2 cellular contexts compared by ENCODE assay signal in the genomic region with DNA sequence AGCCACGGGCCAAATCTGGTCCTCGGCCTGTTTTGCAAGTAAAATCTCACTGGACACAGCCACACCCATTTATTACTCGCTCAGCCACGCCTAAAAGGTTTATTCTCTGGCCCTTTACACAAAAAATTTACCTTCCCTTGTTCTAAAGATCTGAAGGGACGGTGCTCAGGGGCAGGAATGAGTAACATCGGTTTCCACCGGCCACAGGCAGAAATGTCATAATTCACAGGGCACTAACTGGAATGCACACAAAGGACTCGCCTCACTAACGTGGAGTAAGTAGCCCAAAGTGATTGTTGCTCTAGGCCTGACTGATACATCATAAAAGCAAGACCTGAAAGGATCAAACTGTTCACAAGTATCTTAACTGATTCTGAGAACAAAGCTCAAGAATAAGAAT.
TF ChIP-seq lines count a peak whose summit lies in the region.

No MANE protein-coding gene starts in this region.

TF ChIP-seq in K562, 482 proteins besides CTCF, POLR2A, EP300 and RAD21:
- TF ChIP-seq HMBOX1 (IDR thresholded peaks at IDR 0.05) (no peak), CHD4 (IDR thresholded peaks at IDR 0.05; ENCODE audit: insufficient read depth, insufficient replicate concordance, low read depth, low read length, poor library complexity, severe bottlenecking) (no peak), RHOXF2B (CRISPR knock-in tag; conservative IDR thresholded peaks at IDR 0.05) (no peak), SNRNP70 (optimal IDR thresholded peaks at IDR 0.05; ENCODE audit: low read depth, low read length) (no peak), SRSF7 (optimal IDR thresholded peaks at IDR 0.05; ENCODE audit: low read depth, low read length) (no peak), E2F8 (IDR thresholded peaks at IDR 0.05; ENCODE audit: low read depth, partially characterized antibody) (no peak), ELK1 (CRISPR knock-in tag; IDR thresholded peaks at IDR 0.05) (no peak)
- TF ChIP-seq, protein P1, sequence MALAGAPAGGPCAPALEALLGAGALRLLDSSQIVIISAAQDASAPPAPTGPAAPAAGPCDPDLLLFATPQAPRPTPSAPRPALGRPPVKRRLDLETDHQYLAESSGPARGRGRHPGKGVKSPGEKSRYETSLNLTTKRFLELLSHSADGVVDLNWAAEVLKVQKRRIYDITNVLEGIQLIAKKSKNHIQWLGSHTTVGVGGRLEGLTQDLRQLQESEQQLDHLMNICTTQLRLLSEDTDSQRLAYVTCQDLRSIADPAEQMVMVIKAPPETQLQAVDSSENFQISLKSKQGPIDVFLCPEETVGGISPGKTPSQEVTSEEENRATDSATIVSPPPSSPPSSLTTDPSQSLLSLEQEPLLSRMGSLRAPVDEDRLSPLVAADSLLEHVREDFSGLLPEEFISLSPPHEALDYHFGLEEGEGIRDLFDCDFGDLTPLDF (CRISPR knock-in tag; IDR thresholded peaks at IDR 0.05): no peak
- TF ChIP-seq, protein P2, sequence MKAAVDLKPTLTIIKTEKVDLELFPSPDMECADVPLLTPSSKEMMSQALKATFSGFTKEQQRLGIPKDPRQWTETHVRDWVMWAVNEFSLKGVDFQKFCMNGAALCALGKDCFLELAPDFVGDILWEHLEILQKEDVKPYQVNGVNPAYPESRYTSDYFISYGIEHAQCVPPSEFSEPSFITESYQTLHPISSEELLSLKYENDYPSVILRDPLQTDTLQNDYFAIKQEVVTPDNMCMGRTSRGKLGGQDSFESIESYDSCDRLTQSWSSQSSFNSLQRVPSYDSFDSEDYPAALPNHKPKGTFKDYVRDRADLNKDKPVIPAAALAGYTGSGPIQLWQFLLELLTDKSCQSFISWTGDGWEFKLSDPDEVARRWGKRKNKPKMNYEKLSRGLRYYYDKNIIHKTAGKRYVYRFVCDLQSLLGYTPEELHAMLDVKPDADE (conservative IDR thresholded peaks at IDR 0.05; ENCODE audit: control insufficient read depth, low read depth, low read length): no peak

TF ChIP-seq in WTC11, 78 proteins besides CTCF, POLR2A, EP300 and RAD21:
- TF ChIP-seq JUN (CRISPR knock-in tag; IDR thresholded peaks at IDR 0.05) (no peak), ZBTB21 (CRISPR knock-in tag; IDR thresholded peaks at IDR 0.05; ENCODE audit: borderline replicate concordance) (no peak)
